ENCODE assay signal across 1 cellular context in genomic region chr12:109586385-109587296, GRCh38.
TF ChIP-seq lines count a peak whose summit lies in the region.

No MANE protein-coding gene starts in this region.

TF ChIP-seq in HepG2, 621 proteins besides CTCF, POLR2A, EP300 and RAD21 (continues in another document):
- TF ChIP-seq THAP11 (CRISPR knock-in tag; IDR thresholded peaks at IDR 0.05) (no peak), HOXD1 (CRISPR knock-in tag; IDR thresholded peaks at IDR 0.05) (no peak), ZNF333 (CRISPR knock-in tag; IDR thresholded peaks at IDR 0.05; ENCODE audit: borderline replicate concordance) (no peak), ZNF17 (CRISPR knock-in tag; IDR thresholded peaks at IDR 0.05) (no peak), ZNF550 (CRISPR knock-in tag; IDR thresholded peaks at IDR 0.05; ENCODE audit: borderline replicate concordance) (no peak), ZNF552 (CRISPR knock-in tag; IDR thresholded peaks at IDR 0.05; ENCODE audit: borderline replicate concordance) (no peak), MXD4 (CRISPR knock-in tag; IDR thresholded peaks at IDR 0.05) (no peak), WIZ (CRISPR knock-in tag; IDR thresholded peaks at IDR 0.05) (no peak), ZNF788 (CRISPR knock-in tag; IDR thresholded peaks at IDR 0.05; ENCODE audit: borderline replicate concordance) (no peak), HOXA3 (CRISPR knock-in tag; IDR thresholded peaks at IDR 0.05) (peak; percentile 59; the same call in 1 of the 2 replicates), RCOR2 (CRISPR knock-in tag; IDR thresholded peaks at IDR 0.05) (0 out of 2 replicates have a peak, but pooled peaks have one; percentile 24), TARDBP (CRISPR knock-in tag; IDR thresholded peaks at IDR 0.05) (no peak), PAWR (CRISPR knock-in tag; IDR thresholded peaks at IDR 0.05; ENCODE audit: borderline replicate concordance) (no peak), ZFP36L1 (CRISPR knock-in tag; IDR thresholded peaks at IDR 0.05) (no peak), ISL2 (CRISPR knock-in tag; IDR thresholded peaks at IDR 0.05) (0 out of 2 replicates have a peak, but pooled peaks have one; percentile 25), DBP (CRISPR knock-in tag; IDR thresholded peaks at IDR 0.05; ENCODE audit: not compliant biosample characterization) (no peak), CEBPB (IDR thresholded peaks at IDR 0.05; ENCODE audit: borderline replicate concordance, low read depth, low read length) (no peak), ZNF614 (CRISPR knock-in tag; IDR thresholded peaks at IDR 0.05; ENCODE audit: borderline replicate concordance) (no peak), MED8 (CRISPR knock-in tag; IDR thresholded peaks at IDR 0.05; ENCODE audit: insufficient replicate concordance) (no peak), MLXIP (CRISPR knock-in tag; IDR thresholded peaks at IDR 0.05; ENCODE audit: borderline replicate concordance) (no peak), ZNF34 (CRISPR knock-in tag; IDR thresholded peaks at IDR 0.05; ENCODE audit: borderline replicate concordance) (no peak), ZNF883 (CRISPR knock-in tag; IDR thresholded peaks at IDR 0.05; ENCODE audit: not compliant biosample characterization) (no peak), NFE2 (CRISPR knock-in tag; IDR thresholded peaks at IDR 0.05) (no peak), IKZF5 (CRISPR knock-in tag; IDR thresholded peaks at IDR 0.05) (no peak), SKI (IDR thresholded peaks at IDR 0.05; ENCODE audit: partially characterized antibody) (peak; percentile 53), ZBTB39 (CRISPR knock-in tag; IDR thresholded peaks at IDR 0.05) (no peak), ZNF891 (CRISPR knock-in tag; IDR thresholded peaks at IDR 0.05) (no peak), FOXK1 (CRISPR knock-in tag; IDR thresholded peaks at IDR 0.05; ENCODE audit: borderline replicate concordance, low read depth) (no peak; the same call in 1 of the 2 replicates), GMEB1 (CRISPR knock-in tag; IDR thresholded peaks at IDR 0.05; ENCODE audit: borderline replicate concordance) (no peak), SMC3 (IDR thresholded peaks at IDR 0.05; ENCODE audit: low read length) (no peak), SATB2 (CRISPR knock-in tag; IDR thresholded peaks at IDR 0.05) (no peak), IRX3 (CRISPR knock-in tag; IDR thresholded peaks at IDR 0.05; ENCODE audit: borderline replicate concordance, low read depth) (no peak), DMTF1 (CRISPR knock-in tag; IDR thresholded peaks at IDR 0.05) (no peak), ZBTB8A (CRISPR knock-in tag; IDR thresholded peaks at IDR 0.05; ENCODE audit: borderline replicate concordance, low read depth) (no peak), ZNF136 (CRISPR knock-in tag; IDR thresholded peaks at IDR 0.05; ENCODE audit: low read depth) (no peak), ZNF280B (CRISPR knock-in tag; IDR thresholded peaks at IDR 0.05; ENCODE audit: borderline replicate concordance) (no peak), ZNF674 (CRISPR knock-in tag; IDR thresholded peaks at IDR 0.05; ENCODE audit: low read depth) (no peak), GABPA (IDR thresholded peaks at IDR 0.05; ENCODE audit: low read depth, low read length) (no peak), GABPA (CRISPR knock-in tag; IDR thresholded peaks at IDR 0.05; ENCODE audit: low read depth) (peak; percentile 32), FOXC1 (CRISPR knock-in tag; IDR thresholded peaks at IDR 0.05; ENCODE audit: borderline replicate concordance) (no peak), U2AF1 (optimal IDR thresholded peaks at IDR 0.05; ENCODE audit: low read depth, low read length) (no peak), RXRA (CRISPR knock-in tag; IDR thresholded peaks at IDR 0.05) (no peak; the same call in none of the 2 replicates), ZNF513 (CRISPR knock-in tag; conservative IDR thresholded peaks at IDR 0.05) (no peak), HOXA9 (CRISPR knock-in tag; IDR thresholded peaks at IDR 0.05; ENCODE audit: borderline replicate concordance) (no peak), ZMAT5 (CRISPR knock-in tag; IDR thresholded peaks at IDR 0.05; ENCODE audit: borderline replicate concordance, low read depth) (no peak)
- TF ChIP-seq, protein P1, sequence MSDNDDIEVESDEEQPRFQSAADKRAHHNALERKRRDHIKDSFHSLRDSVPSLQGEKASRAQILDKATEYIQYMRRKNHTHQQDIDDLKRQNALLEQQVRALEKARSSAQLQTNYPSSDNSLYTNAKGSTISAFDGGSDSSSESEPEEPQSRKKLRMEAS (IDR thresholded peaks at IDR 0.05), result peak; percentile 47
- TF ChIP-seq, protein P2, sequence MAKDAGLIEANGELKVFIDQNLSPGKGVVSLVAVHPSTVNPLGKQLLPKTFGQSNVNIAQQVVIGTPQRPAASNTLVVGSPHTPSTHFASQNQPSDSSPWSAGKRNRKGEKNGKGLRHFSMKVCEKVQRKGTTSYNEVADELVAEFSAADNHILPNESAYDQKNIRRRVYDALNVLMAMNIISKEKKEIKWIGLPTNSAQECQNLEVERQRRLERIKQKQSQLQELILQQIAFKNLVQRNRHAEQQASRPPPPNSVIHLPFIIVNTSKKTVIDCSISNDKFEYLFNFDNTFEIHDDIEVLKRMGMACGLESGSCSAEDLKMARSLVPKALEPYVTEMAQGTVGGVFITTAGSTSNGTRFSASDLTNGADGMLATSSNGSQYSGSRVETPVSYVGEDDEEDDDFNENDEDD (CRISPR knock-in tag; IDR thresholded peaks at IDR 0.05; ENCODE audit: borderline replicate concordance), result no peak
- TF ChIP-seq, protein P3, sequence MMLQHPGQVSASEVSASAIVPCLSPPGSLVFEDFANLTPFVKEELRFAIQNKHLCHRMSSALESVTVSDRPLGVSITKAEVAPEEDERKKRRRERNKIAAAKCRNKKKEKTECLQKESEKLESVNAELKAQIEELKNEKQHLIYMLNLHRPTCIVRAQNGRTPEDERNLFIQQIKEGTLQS (CRISPR knock-in tag; IDR thresholded peaks at IDR 0.05), result peak; percentile 72
- TF ChIP-seq, protein P4, sequence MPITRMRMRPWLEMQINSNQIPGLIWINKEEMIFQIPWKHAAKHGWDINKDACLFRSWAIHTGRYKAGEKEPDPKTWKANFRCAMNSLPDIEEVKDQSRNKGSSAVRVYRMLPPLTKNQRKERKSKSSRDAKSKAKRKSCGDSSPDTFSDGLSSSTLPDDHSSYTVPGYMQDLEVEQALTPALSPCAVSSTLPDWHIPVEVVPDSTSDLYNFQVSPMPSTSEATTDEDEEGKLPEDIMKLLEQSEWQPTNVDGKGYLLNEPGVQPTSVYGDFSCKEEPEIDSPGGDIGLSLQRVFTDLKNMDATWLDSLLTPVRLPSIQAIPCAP (CRISPR knock-in tag; IDR thresholded peaks at IDR 0.05; ENCODE audit: low read depth), result no peak
